ENCODE assay signal across 11 cellular contexts in genomic region chr5:159469496-159470370, GRCh38.
DNase-seq lines count a peak whose midpoint lies in the region; ATAC-seq and TF ChIP-seq lines count a peak whose summit lies in the region.
"Had no signal": no experiment of that assay in that cellular context is flagged by ENCODE, and none has a peak within 500 bp of the region (broad histone marks: within the 10 kb centered on the region; RNA-seq: fewer than 3 reads in every experiment).

No MANE protein-coding gene starts in this region.

- peak; percentile 94 for ATAC-seq in GM18909 (IDR thresholded peaks at IDR 0.05; ENCODE audit: poor library complexity, unreplicated experiment)
- no peak for ATAC-seq in HG02884 (IDR thresholded peaks at IDR 0.05; ENCODE audit: unreplicated experiment)

- peaks cover 30% of the 10 kb centered on the region for H3K27me3 Mint-ChIP-seq in Calu3 (ENCODE audit: unreplicated experiment)

- no peaks in the 10 kb centered on the region for H3K36me3 Mint-ChIP-seq in Calu3 (ENCODE audit: insufficient read depth, unreplicated experiment)

- no peak overlapping the region for H3K27ac Mint-ChIP-seq in Calu3 (ENCODE audit: unreplicated experiment)

- no peak for TF ChIP-seq CTCF in Calu3 (IDR thresholded peaks at IDR 0.05; ENCODE audit: unreplicated experiment)

- DNase-seq in Calu3 = peak; percentile 17
- DNase-seq in M059J (ENCODE audit: low read depth) = peak; percentile 27
- peak; percentile 45 for DNase-seq in iris pigment epithelial cell (ENCODE audit: low read depth)
- DNase-seq in stimulated activated CD4-positive, alpha-beta T cell treated with anti-CD3 and anti-CD28 coated beads, Interleukin-4, amount 100 ng/mL, for 4 hours = no peak
- DNase-seq in NK-92 (lab: John Stamatoyannopoulos, UW; ENCODE audit: unreplicated experiment) = no peak
- DNase-seq in 8988T = no peak
- DNase-seq: kidney, NCI-H2081 treated with DMSO at 0.1 percent for 48 hours, small intestine had no signal

- no peaks in the 10 kb centered on the region for H3K9me3 Mint-ChIP-seq in Calu3 (ENCODE audit: low read depth, unreplicated experiment)

- no peaks in the 10 kb centered on the region for H3K4me1 Mint-ChIP-seq in Calu3 (ENCODE audit: low read depth, unreplicated experiment)

- CTCF ChIA-PET in Calu3 (lab: Charles Lee) = no interaction called here

- H3K4me3 Mint-ChIP-seq in Calu3 (ENCODE audit: low read depth, unreplicated experiment) = no peak overlapping the region

- intact Hi-C loops in Calu3 (cut with micrococcal nuclease; ENCODE audit: unreplicated experiment) = no loop called here

- no TSS peak for BruUV-seq in Calu3 (replicated peaks; lab: Mats Ljungman, UMichigan)

Comparison
In these comparisons a context has a peak if more than half of its experiments do, and no peak if none do; other contexts are left out.
1. DNase-seq: peak in Calu3 (single experiment), M059J (single experiment) and iris pigment epithelial cell (single experiment); none in stimulated activated CD4-positive, alpha-beta T cell treated with anti-CD3 and anti-CD28 coated beads, Interleukin-4, amount 100 ng/mL, for 4 hours (0 of 2), NK-92 (single experiment) and 8988T (single experiment).